26 cellular contexts compared by ENCODE assay signal in genomic region chr9:96378187-96378586, GRCh38. TPM values are rescaled to one million over a fixed set of nuclear protein-coding genes. Genes with fewer than 3 reads are reported as not detected.
A peak's percentile ranks its signal among the peaks of the same experiment; 100 is the strongest.
DNase-seq lines count a peak whose midpoint lies in the region; ATAC-seq and TF ChIP-seq lines count a peak whose summit lies in the region.
"Had no signal": no experiment of that assay in that cellular context is flagged by ENCODE, and none has a peak within 500 bp of the region (broad histone marks: within the 10 kb centered on the region; RNA-seq: fewer than 3 reads in every experiment).

No MANE protein-coding gene starts in this region.

- H3K27ac ChIP-seq in left ventricle myocardium inferior (replicated peaks) (peak overlapping the region; percentile 77), right cardiac atrium (ENCODE audit: low read length) (no peak overlapping the region), hepatocyte (peak overlapping the region; percentile 49), transverse colon (peak overlapping the region in 3 of 4 donors; percentile 28 to 65 (median 54))
- H3K27ac ChIP-seq: SK-N-MC had no signal

- peaks cover 57% of the 10 kb centered on the region for H3K4me1 ChIP-seq in left ventricle myocardium inferior
- peaks cover 4% of the 10 kb centered on the region for H3K4me1 ChIP-seq in right cardiac atrium (ENCODE audit: control insufficient read depth, insufficient read depth, low read length)
- H3K4me1 ChIP-seq in hepatocyte (ENCODE audit: insufficient read depth) = peaks cover 19% of the 10 kb centered on the region
- peaks cover 9 to 64% (median 39%) of the 10 kb centered on the region in 4 donors for H3K4me1 ChIP-seq in transverse colon

- H3K9me3 Mint-ChIP-seq in WTC11 = no peaks in the 10 kb centered on the region
- H3K9me3 Mint-ChIP-seq: CD4-positive, alpha-beta memory T cell; GM23338; H9; HFFc6; IgD-negative memory B cell had no signal

- no peak for TF ChIP-seq POLR2A in transverse colon (IDR thresholded peaks at IDR 0.05)

- ATAC-seq in right cardiac atrium (no peak), WTC11 (no peak)
- ATAC-seq: GM12878, GM23338 had no signal

- intact Hi-C loops in left ventricle myocardium inferior (cut with micrococcal nuclease) = no loop called here
- intact Hi-C loops in right cardiac atrium (cut with DNase I) = no loop called here
- intact Hi-C loops in transverse colon (cut with DNase I; ENCODE audit: low total_unique reads) = no loop called here

- CTCF ChIA-PET in WTC11 (lab: Charles Lee) = interaction anchor here (1.1 to 2.2 kb wide), 2 partner anchors 31 to 288 kb away, joined by 3 to 8 read pairs; no protein-coding TSS in a partner anchor

- H3K27ac Mint-ChIP-seq in WTC11 = no peak overlapping the region
- H3K27ac Mint-ChIP-seq: GM23338, IgD-negative memory B cell had no signal

- no peaks in the 10 kb centered on the region for H4K20me1 ChIP-seq in hepatocyte (ENCODE audit: insufficient read depth, poor library complexity, severe bottlenecking)

- H3K9me3 ChIP-seq in left ventricle myocardium inferior (replicated peaks) (no peaks in the 10 kb centered on the region), right cardiac atrium (ENCODE audit: control insufficient read depth, low read length) (no peaks in the 10 kb centered on the region), hepatocyte (ENCODE audit: low read depth) (no peaks in the 10 kb centered on the region), transverse colon (no peaks in the 10 kb centered on the region)

- H3K27me3 Mint-ChIP-seq in WTC11 (ENCODE audit: low read depth) = no peaks in the 10 kb centered on the region; the same call in 1 of the 2 replicates
- H3K27me3 Mint-ChIP-seq: CD4-positive, alpha-beta memory T cell; IgD-negative memory B cell had no signal

- H3K4me2 ChIP-seq in hepatocyte = no peak overlapping the region
- H3K4me2 ChIP-seq: GM23338 had no signal

- WGBS in right cardiac atrium = 91% methylated on average over 3 of the region's 3 CpGs
- 84% methylated on average over 3 of the region's 3 CpGs for WGBS in hepatocyte (ENCODE audit: low lambda C conversion rate, missing lambda C conversion rate)
- WGBS in transverse colon (ENCODE audit: low coverage in 1 of 2), 2 donors = 89% methylated on average over 3 of the region's 3 CpGs; no CpG with 5 or more reads in 1 of the 2 donors

- no peak for TF ChIP-seq EP300 in transverse colon (IDR thresholded peaks at IDR 0.05; ENCODE audit: low read depth)

- no peak overlapping the region for H3K4me3 ChIP-seq in left ventricle myocardium inferior
- H3K4me3 ChIP-seq in right cardiac atrium (ENCODE audit: low read length) = no peak overlapping the region
- H3K4me3 ChIP-seq in hepatocyte = no peak overlapping the region
- no peak overlapping the region for H3K4me3 ChIP-seq in transverse colon
- H3K4me3 ChIP-seq: GM12878, GM23338, SK-N-MC had no signal

- H3K4me3 Mint-ChIP-seq in WTC11 = no peak overlapping the region
- H3K4me3 Mint-ChIP-seq: CD4-positive, alpha-beta memory T cell; GM23338; H9 had no signal

- H3K9me2 ChIP-seq in hepatocyte (replicated peaks; ENCODE audit: insufficient read depth) = no peaks in the 10 kb centered on the region

- POLR2A ChIA-PET in WTC11 (lab: Charles Lee) = no interaction called here

- in situ Hi-C loops in transverse colon (cut with MboI; ENCODE audit: low pct_ligation_motif_present in 1 of 4, low pct_unique_long_range_greater_than_20kb in 1 of 4, low sequenced_read_pairs in 3 of 4) (no loop called here), G401 (cut with HindIII; ENCODE audit: low sequenced_read_pairs) (no loop called here)

- H3K27me3 ChIP-seq in left ventricle myocardium inferior (ENCODE audit: low read depth) = no peaks in the 10 kb centered on the region
- H3K27me3 ChIP-seq in right cardiac atrium (ENCODE audit: control insufficient read depth, insufficient read depth) = no peaks in the 10 kb centered on the region
- H3K27me3 ChIP-seq in hepatocyte = no peaks in the 10 kb centered on the region
- no peaks in the 10 kb centered on the region for H3K27me3 ChIP-seq in transverse colon

- no peak for TF ChIP-seq CTCF in left ventricle myocardium inferior (IDR thresholded peaks at IDR 0.05; ENCODE audit: borderline replicate concordance)
- no peak for TF ChIP-seq CTCF in WTC11 (IDR thresholded peaks at IDR 0.05)
- no peak for TF ChIP-seq CTCF in hepatocyte (IDR thresholded peaks at IDR 0.05; ENCODE audit: poor library complexity)
- no peak for TF ChIP-seq CTCF in transverse colon (IDR thresholded peaks at IDR 0.05)

- peaks cover 84% of the 10 kb centered on the region for H3K79me2 ChIP-seq in hepatocyte

- H2AFZ ChIP-seq in hepatocyte = no peak overlapping the region
- H2AFZ ChIP-seq: GM23338 had no signal

- H3K36me3 ChIP-seq in left ventricle myocardium inferior (no peaks in the 10 kb centered on the region), hepatocyte (replicated peaks; ENCODE audit: insufficient read depth, low read depth) (no peaks in the 10 kb centered on the region), transverse colon (no peaks in the 10 kb centered on the region)

- H3K36me3 Mint-ChIP-seq in WTC11 = no peaks in the 10 kb centered on the region; the same call in 1 of the 2 replicates

- no peak for DNase-seq in left ventricle myocardium inferior
- no peak for DNase-seq in right cardiac atrium
- DNase-seq in WTC11 (ENCODE audit: low spot score) = no peak
- DNase-seq in hepatocyte (ENCODE audit: low spot score) = no peak
- DNase-seq in transverse colon = no peak
- DNase-seq in G401 (ENCODE audit: low spot score) = no peak
- DNase-seq in activated naive CD4-positive, alpha-beta T cell treated with anti-CD3 and anti-CD28 coated beads, Interleukin-2, amount 50 U/mL, for 16 hours = no peak
- DNase-seq: C1 segment of cervical spinal cord; CD4-positive, alpha-beta memory T cell; COR-L47; DMS53; GDM1; H9; NCI-H1048; NCI-H1417; NCI-H1694; NCI-H2029 treated with DMSO at 0.1 percent for 48 hours; NCI-H2227 treated with DMSO at 0.1 percent for 48 hours; NCI-H526 treated with DMSO at 0.1 percent for 48 hours; RPMI8226; SIG-M5 had no signal

- H3K4me1 Mint-ChIP-seq in WTC11 = peaks cover 25% of the 10 kb centered on the region

TF ChIP-seq in WTC11, 78 proteins besides CTCF, POLR2A, EP300 and RAD21:
- TF ChIP-seq PRDM15 (CRISPR knock-in tag; IDR thresholded peaks at IDR 0.05) (no peak), OVOL2 (CRISPR knock-in tag; IDR thresholded peaks at IDR 0.05; ENCODE audit: borderline replicate concordance) (no peak), ZNF416 (CRISPR knock-in tag; IDR thresholded peaks at IDR 0.05) (no peak), ATF6 (CRISPR knock-in tag; IDR thresholded peaks at IDR 0.05) (no peak), GABPB1 (CRISPR knock-in tag; IDR thresholded peaks at IDR 0.05) (peak; percentile 77), CBFB (CRISPR knock-in tag; IDR thresholded peaks at IDR 0.05; ENCODE audit: low read depth) (no peak)

RNA-seq across cellular contexts. Expression of gene SLC35D2, which starts 5.3 kb away (rescaled TPM):
- total RNA-seq in left ventricle myocardium inferior = 13.9 TPM
- 10 to 100 TPM; 13.0 to 17.9 (median 15.2) TPM for total RNA-seq in right cardiac atrium
- polyA plus RNA-seq in right cardiac atrium = 10.5 TPM
- total RNA-seq in WTC11 (2021) = 14.6 to 18.2 TPM (median 17.3 TPM) in 3 replicates
- total RNA-seq in hepatocyte = 77.7 and 89.7 TPM in 2 replicates
- 68.0 and 87.5 TPM in 2 replicates for polyA plus RNA-seq in hepatocyte
- total RNA-seq in transverse colon = 10 to 100 TPM; 35.4 to 91.3 (median 72.7) TPM
- 23.3 and 25.7 TPM in 2 replicates for total RNA-seq in G401 (2014; rRNA removed; shearing (Covaris generic))

RNA-seq across cellular contexts. Expression of gene ZNF367, which starts 40.0 kb away (rescaled TPM):
- total RNA-seq in left ventricle myocardium inferior (3.9 TPM), right cardiac atrium (1 to 10 TPM; 1.3 to 1.7 (median 1.5) TPM), WTC11 (2021) (6.3 to 7.5 TPM (median 7.4 TPM) in 3 replicates), hepatocyte (3.3 and 3.6 TPM in 2 replicates), transverse colon (1 to 10 TPM in 3 of 4 donors, not detected in 1; 1.2 to 2.1 (median 1.4) TPM)
- polyA plus RNA-seq in right cardiac atrium (0.86 TPM), hepatocyte (0.98 and 2.2 TPM in 2 replicates)
- total RNA-seq in G401 (2014; rRNA removed; shearing (Covaris generic)) = 8.6 and 10.7 TPM in 2 replicates
